2 cellular contexts compared by ENCODE assay signal in the genomic region with DNA sequence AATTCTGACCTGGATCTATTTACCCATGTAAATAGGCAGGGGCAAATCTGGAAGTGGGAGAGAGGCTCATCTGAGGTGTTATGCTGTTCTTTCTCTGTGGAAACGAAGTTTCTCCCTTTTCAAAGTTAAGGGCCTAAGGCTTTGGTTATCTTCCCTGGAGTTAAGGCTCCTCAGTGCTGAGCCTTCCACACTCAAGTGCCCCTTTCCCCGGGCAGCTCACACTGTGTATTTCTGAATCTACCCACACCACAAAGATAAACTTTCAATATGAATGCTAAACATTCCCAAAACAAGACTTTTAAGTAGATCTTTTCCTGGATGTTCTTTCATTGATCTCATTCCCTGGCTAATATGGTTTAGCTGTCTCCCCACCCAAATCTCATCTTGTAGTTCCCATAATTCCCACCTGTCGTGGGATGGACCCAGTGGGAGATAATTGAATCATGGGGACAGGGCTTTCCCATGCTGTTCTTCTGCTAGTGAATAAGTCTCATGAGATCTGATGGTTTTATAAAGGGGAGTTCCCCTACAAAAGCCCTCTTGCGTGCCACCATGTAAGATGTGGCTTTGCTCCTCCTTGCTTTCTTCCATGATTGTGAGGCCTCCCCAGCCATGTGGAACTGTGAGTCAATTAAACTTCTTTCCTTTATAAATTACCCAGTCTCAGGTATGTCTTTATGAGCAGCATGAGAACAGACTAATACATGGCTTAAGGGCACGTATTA.
TF ChIP-seq lines count a peak whose summit lies in the region.

No MANE protein-coding gene starts in this region.

TF ChIP-seq in IMR-90, 13 proteins besides CTCF, POLR2A, EP300 and RAD21:
- TF ChIP-seq CEBPB (IDR thresholded peaks at IDR 0.05; ENCODE audit: low read depth, low read length) (no peak), MXI1 (IDR thresholded peaks at IDR 0.05; ENCODE audit: borderline replicate concordance, low read depth, low read length) (no peak), RFX5 (IDR thresholded peaks at IDR 0.05; ENCODE audit: low read depth, low read length) (no peak), CHD1 (IDR thresholded peaks at IDR 0.05; ENCODE audit: low read depth, low read length) (no peak), MAFK (IDR thresholded peaks at IDR 0.05; ENCODE audit: low read depth, low read length) (no peak), RCOR1 (IDR thresholded peaks at IDR 0.05; ENCODE audit: insufficient replicate concordance, low read length) (no peak), SMC3 (IDR thresholded peaks at IDR 0.05; ENCODE audit: low read depth, low read length) (no peak), FOS (IDR thresholded peaks at IDR 0.05; ENCODE audit: low read depth, low read length) (no peak), NFE2L2 (IDR thresholded peaks at IDR 0.05; ENCODE audit: low read depth, low read length) (no peak), BHLHE40 (IDR thresholded peaks at IDR 0.05; ENCODE audit: low read depth, low read length) (no peak), MAZ (IDR thresholded peaks at IDR 0.05; ENCODE audit: borderline replicate concordance, low read depth, low read length) (no peak)
- TF ChIP-seq, protein P1, sequence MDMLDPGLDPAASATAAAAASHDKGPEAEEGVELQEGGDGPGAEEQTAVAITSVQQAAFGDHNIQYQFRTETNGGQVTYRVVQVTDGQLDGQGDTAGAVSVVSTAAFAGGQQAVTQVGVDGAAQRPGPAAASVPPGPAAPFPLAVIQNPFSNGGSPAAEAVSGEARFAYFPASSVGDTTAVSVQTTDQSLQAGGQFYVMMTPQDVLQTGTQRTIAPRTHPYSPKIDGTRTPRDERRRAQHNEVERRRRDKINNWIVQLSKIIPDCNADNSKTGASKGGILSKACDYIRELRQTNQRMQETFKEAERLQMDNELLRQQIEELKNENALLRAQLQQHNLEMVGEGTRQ (IDR thresholded peaks at IDR 0.05; ENCODE audit: low read depth, low read length): no peak
- TF ChIP-seq, protein P2, sequence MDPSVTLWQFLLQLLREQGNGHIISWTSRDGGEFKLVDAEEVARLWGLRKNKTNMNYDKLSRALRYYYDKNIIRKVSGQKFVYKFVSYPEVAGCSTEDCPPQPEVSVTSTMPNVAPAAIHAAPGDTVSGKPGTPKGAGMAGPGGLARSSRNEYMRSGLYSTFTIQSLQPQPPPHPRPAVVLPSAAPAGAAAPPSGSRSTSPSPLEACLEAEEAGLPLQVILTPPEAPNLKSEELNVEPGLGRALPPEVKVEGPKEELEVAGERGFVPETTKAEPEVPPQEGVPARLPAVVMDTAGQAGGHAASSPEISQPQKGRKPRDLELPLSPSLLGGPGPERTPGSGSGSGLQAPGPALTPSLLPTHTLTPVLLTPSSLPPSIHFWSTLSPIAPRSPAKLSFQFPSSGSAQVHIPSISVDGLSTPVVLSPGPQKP (IDR thresholded peaks at IDR 0.05; ENCODE audit: borderline replicate concordance, low read depth, low read length): no peak

TF ChIP-seq in H1, 55 proteins besides CTCF, POLR2A, EP300 and RAD21:
- TF ChIP-seq HDAC2 (IDR thresholded peaks at IDR 0.05; ENCODE audit: borderline replicate concordance in 1 of 2, low read depth in 2 of 2, low read length in 2 of 2) (no peak), BACH1 (IDR thresholded peaks at IDR 0.05; ENCODE audit: low read length) (no peak), SP4 (IDR thresholded peaks at IDR 0.05; ENCODE audit: low read length) (no peak), POU5F1 (IDR thresholded peaks at IDR 0.05; ENCODE audit: low read depth, low read length) (no peak), MAFK (IDR thresholded peaks at IDR 0.05; ENCODE audit: low read depth, low read length) (no peak), RXRA (IDR thresholded peaks at IDR 0.05; ENCODE audit: insufficient read depth, low read depth, low read length) (no peak), SAP30 (IDR thresholded peaks at IDR 0.05; ENCODE audit: insufficient read depth, insufficient replicate concordance, low read length) (no peak), RNF2 (IDR thresholded peaks at IDR 0.05; ENCODE audit: borderline replicate concordance, low read depth, low read length, missing control alignments, poor library complexity, severe bottlenecking) (no peak)
